ENCODE assay signal across 24 cellular contexts in genomic region chr5:167908596-167908995, GRCh38.
"Had no signal": no experiment of that assay in that cellular context is flagged by ENCODE, and none has a peak within 500 bp of the region (broad histone marks: within the 10 kb centered on the region; RNA-seq: fewer than 3 reads in every experiment).

No MANE protein-coding gene starts in this region.

- H3K4me1 Mint-ChIP-seq: activated naive CD4-positive, alpha-beta T cell treated with anti-CD3 and anti-CD28 coated beads, Interleukin-2, amount 10 ng/mL, durations not matched to agents 7 days and 5 days; immature natural killer cell; stimulated activated memory B cell treated with anti-CD40 and anti-IgM and Interleukin-4, amounts not matched to agents 10 μg/mL and 1 μg/mL and 100 μg/mL, for 72 hours had no signal

- H3K27ac ChIP-seq: hepatocyte, left lung, parathyroid adenoma, sigmoid colon, stomach, suprapubic skin, tibial nerve had no signal

- H3K9me3 ChIP-seq: left lung, sigmoid colon, stomach, suprapubic skin, tibial nerve had no signal

- H3K4me3 Mint-ChIP-seq: activated CD4-positive, alpha-beta memory T cell treated with anti-CD3 and anti-CD28 coated beads for 36 hours; activated naive CD4-positive, alpha-beta T cell treated with anti-CD3 and anti-CD28 coated beads, Interleukin-2, amount 10 ng/mL, durations not matched to agents 7 days and 5 days; activated T-cell treated with anti-CD3 and anti-CD28 coated beads, Interleukin-2, amount 50 U/mL, for 72 hours; immature natural killer cell; mesothelial cell of epicardium; natural killer cell treated with Interleukin-12 subunit alpha and Interleukin-12 subunit beta and Interleukin-15 and Interleukin-18, amount 100 ng/mL, for 72 hours; stimulated activated memory B cell treated with anti-CD40 and anti-IgM and Interleukin-4, amounts not matched to agents 10 μg/mL and 1 μg/mL and 100 μg/mL, for 72 hours had no signal

- DNase-seq: activated CD4-positive, alpha-beta memory T cell treated with anti-CD3 and anti-CD28 coated beads for 36 hours; activated CD4-positive, alpha-beta T cell treated with anti-CD3 and anti-CD28 coated beads for 48 hours; activated effector memory CD4-positive, alpha-beta T cell treated with Interleukin-2 at 50 U/mL for 16 hours; activated naive CD4-positive, alpha-beta T cell treated with anti-CD3 and anti-CD28 coated beads, Interleukin-2, amount 10 ng/mL, durations not matched to agents 7 days and 5 days; activated T-cell treated with anti-CD3 and anti-CD28 coated beads, Interleukin-2, amount 50 U/mL, for 72 hours; amygdala; erythroblast; foreskin fibroblast; glutamatergic neuron; immature natural killer cell; left lung; retina; sigmoid colon; stimulated activated CD4-positive, alpha-beta T cell treated with anti-CD3 and anti-CD28 coated beads, Interleukin-15, amount 100 ng/mL, for 24 hours; stomach had no signal

- H3K9me3 Mint-ChIP-seq: activated CD4-positive, alpha-beta memory T cell treated with anti-CD3 and anti-CD28 coated beads for 36 hours; activated naive CD4-positive, alpha-beta T cell treated with anti-CD3 and anti-CD28 coated beads, Interleukin-2, amount 10 ng/mL, durations not matched to agents 7 days and 5 days; mesothelial cell of epicardium had no signal

- H3K4me1 ChIP-seq: left lung, parathyroid adenoma, sigmoid colon, stomach, suprapubic skin, tibial nerve had no signal

- ATAC-seq: activated T-cell treated with anti-CD3 and anti-CD28 coated beads, Interleukin-2, amount 50 U/mL, for 72 hours; left lung; natural killer cell treated with Interleukin-12 subunit alpha and Interleukin-12 subunit beta and Interleukin-15 and Interleukin-18, amount 100 ng/mL, for 72 hours; stimulated activated memory B cell treated with anti-CD40 and anti-IgM and Interleukin-4, amounts not matched to agents 10 μg/mL and 1 μg/mL and 100 μg/mL, for 72 hours had no signal

- H3K27me3 Mint-ChIP-seq: activated CD4-positive, alpha-beta memory T cell treated with anti-CD3 and anti-CD28 coated beads for 36 hours; activated naive CD4-positive, alpha-beta T cell treated with anti-CD3 and anti-CD28 coated beads, Interleukin-2, amount 10 ng/mL, durations not matched to agents 7 days and 5 days; stimulated activated memory B cell treated with anti-CD40 and anti-IgM and Interleukin-4, amounts not matched to agents 10 μg/mL and 1 μg/mL and 100 μg/mL, for 72 hours had no signal

- H3K36me3 ChIP-seq: left lung, sigmoid colon, stomach, suprapubic skin, tibial nerve had no signal

- H3K4me3 ChIP-seq: hepatocyte, left lung, lung, sigmoid colon, smooth muscle cell, stomach, suprapubic skin, tibial nerve had no signal

- H3K36me3 Mint-ChIP-seq: activated CD4-positive, alpha-beta memory T cell treated with anti-CD3 and anti-CD28 coated beads for 36 hours; activated naive CD4-positive, alpha-beta T cell treated with anti-CD3 and anti-CD28 coated beads, Interleukin-2, amount 10 ng/mL, durations not matched to agents 7 days and 5 days; immature natural killer cell; mesothelial cell of epicardium; natural killer cell treated with Interleukin-12 subunit alpha and Interleukin-12 subunit beta and Interleukin-15 and Interleukin-18, amount 100 ng/mL, for 72 hours; stimulated activated memory B cell treated with anti-CD40 and anti-IgM and Interleukin-4, amounts not matched to agents 10 μg/mL and 1 μg/mL and 100 μg/mL, for 72 hours had no signal

- H3K27me3 ChIP-seq: sigmoid colon, stomach, suprapubic skin, tibial nerve had no signal

- H3K27ac Mint-ChIP-seq: activated CD4-positive, alpha-beta memory T cell treated with anti-CD3 and anti-CD28 coated beads for 36 hours; activated naive CD4-positive, alpha-beta T cell treated with anti-CD3 and anti-CD28 coated beads, Interleukin-2, amount 10 ng/mL, durations not matched to agents 7 days and 5 days; activated T-cell treated with anti-CD3 and anti-CD28 coated beads, Interleukin-2, amount 50 U/mL, for 72 hours; immature natural killer cell; mesothelial cell of epicardium; natural killer cell treated with Interleukin-12 subunit alpha and Interleukin-12 subunit beta and Interleukin-15 and Interleukin-18, amount 100 ng/mL, for 72 hours; stimulated activated memory B cell treated with anti-CD40 and anti-IgM and Interleukin-4, amounts not matched to agents 10 μg/mL and 1 μg/mL and 100 μg/mL, for 72 hours had no signal
